In the genomic region with DNA sequence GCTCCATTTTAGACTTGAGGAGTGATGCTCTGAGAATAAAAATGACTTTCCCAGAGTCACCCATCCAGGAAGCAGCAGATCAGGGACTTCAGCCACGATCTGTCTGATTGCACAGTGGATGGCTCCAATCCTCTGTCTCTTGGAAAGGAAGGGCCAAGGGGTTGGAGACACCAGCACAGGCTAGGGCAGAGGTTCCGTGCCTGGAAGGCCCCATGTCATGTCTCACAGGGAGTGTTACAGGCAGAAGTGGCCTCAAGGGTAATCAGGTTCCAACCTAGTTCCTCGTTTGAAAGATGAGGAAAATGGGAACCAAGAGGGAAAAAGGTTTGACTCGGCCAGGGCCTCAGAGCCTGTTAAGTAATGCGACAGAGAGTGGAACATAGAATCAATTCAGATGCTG, we compare ENCODE assay signal across 2 cellular contexts.
TF ChIP-seq lines count a peak whose summit lies in the region.

No MANE protein-coding gene starts in this region.

TF ChIP-seq in HEK293T, 16 proteins besides CTCF, POLR2A, EP300 and RAD21 (continued from another document):
- TF ChIP-seq FOXA1 (IDR thresholded peaks at IDR 0.05) (no peak), FOXM1 (IDR thresholded peaks at IDR 0.05; ENCODE audit: borderline replicate concordance) (no peak), LEF1 (IDR thresholded peaks at IDR 0.05; ENCODE audit: borderline replicate concordance) (no peak), SUZ12 (IDR thresholded peaks at IDR 0.05) (no peak), NFRKB (IDR thresholded peaks at IDR 0.05) (no peak), CTBP1 (IDR thresholded peaks at IDR 0.05; ENCODE audit: borderline replicate concordance) (no peak), TARDBP (IDR thresholded peaks at IDR 0.05) (no peak), ARNT (IDR thresholded peaks at IDR 0.05) (no peak), L3MBTL2 (conservative IDR thresholded peaks at IDR 0.05) (no peak), SP1 (IDR thresholded peaks at IDR 0.05) (no peak), ELF4 (IDR thresholded peaks at IDR 0.05) (no peak)
- TF ChIP-seq, protein P1, sequence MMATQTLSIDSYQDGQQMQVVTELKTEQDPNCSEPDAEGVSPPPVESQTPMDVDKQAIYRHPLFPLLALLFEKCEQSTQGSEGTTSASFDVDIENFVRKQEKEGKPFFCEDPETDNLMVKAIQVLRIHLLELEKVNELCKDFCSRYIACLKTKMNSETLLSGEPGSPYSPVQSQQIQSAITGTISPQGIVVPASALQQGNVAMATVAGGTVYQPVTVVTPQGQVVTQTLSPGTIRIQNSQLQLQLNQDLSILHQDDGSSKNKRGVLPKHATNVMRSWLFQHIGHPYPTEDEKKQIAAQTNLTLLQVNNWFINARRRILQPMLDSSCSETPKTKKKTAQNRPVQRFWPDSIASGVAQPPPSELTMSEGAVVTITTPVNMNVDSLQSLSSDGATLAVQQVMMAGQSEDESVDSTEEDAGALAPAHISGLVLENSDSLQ (IDR thresholded peaks at IDR 0.05), result no peak

TF ChIP-seq in H1, 55 proteins besides CTCF, POLR2A, EP300 and RAD21 (continued from another document):
- TF ChIP-seq SP2 (IDR thresholded peaks at IDR 0.05; ENCODE audit: low read length) (no peak), CREB1 (IDR thresholded peaks at IDR 0.05) (no peak), POU5F1 (IDR thresholded peaks at IDR 0.05; ENCODE audit: low read depth, low read length) (no peak)
TF ChIP-seq in H1: peak in this region for 0.
